In genomic region chr4:47418147-47418546, GRCh38 we compare ENCODE assay signal across 27 cellular contexts.
"Had no signal": no experiment of that assay in that cellular context is flagged by ENCODE, and none has a peak within 500 bp of the region (broad histone marks: within the 10 kb centered on the region; RNA-seq: fewer than 3 reads in every experiment).

No MANE protein-coding gene starts in this region.

- DNase-seq: activated CD4-positive, alpha-beta memory T cell treated with anti-CD3 and anti-CD28 coated beads, Interleukin-2, amount 10 ng/mL, durations not matched to agents 7 days and 5 days; activated CD4-positive, alpha-beta T cell treated with anti-CD3 and anti-CD28 coated beads for 1 hour; activated CD4-positive, alpha-beta T cell treated with anti-CD3 and anti-CD28 coated beads for 4 hours; activated CD4-positive, alpha-beta T cell treated with anti-CD3 and anti-CD28 coated beads, Interleukin-2, amount 10 ng/mL, durations not matched to agents 7 days and 5 days; activated CD4-positive, alpha-beta T cell treated with anti-CD3 and anti-CD28 coated beads, Interleukin-2, amount 50 U/mL, for 4 hours; activated effector memory CD4-positive, alpha-beta T cell treated with Interleukin-2 at 50 U/mL for 16 hours; activated gamma-delta T cell treated with Interleukin-2 at 50 U/mL for 16 hours; activated naive CD4-positive, alpha-beta T cell treated with anti-CD3 and anti-CD28 coated beads, Interleukin-2, amount 50 U/mL, for 16 hours; activated naive CD4-positive, alpha-beta T cell treated with Interleukin-2 at 50 U/mL for 16 hours; activated naive CD8-positive, alpha-beta T cell treated with anti-CD3 and anti-CD28 coated beads for 36 hours; activated naive CD8-positive, alpha-beta T cell treated with anti-CD3 and anti-CD28 coated beads, Interleukin-2, amount 50 U/mL, for 24 hours; activated T-cell treated with anti-CD3 and anti-CD28 coated beads, Interleukin-2, amount 50 U/mL, for 4 hours; cortex of kidney; dermis blood vessel endothelial cell; effector CD4-positive, alpha-beta T cell; effector memory CD8-positive, alpha-beta T cell; erythroblast; foreskin melanocyte; heart right ventricle; T-helper 2 cell had no signal

- ATAC-seq: activated naive CD8-positive, alpha-beta T cell treated with anti-CD3 and anti-CD28 coated beads, Interleukin-2, amount 50 U/mL, for 24 hours; activated T-cell treated with anti-CD3 and anti-CD28 coated beads, Interleukin-2, amount 50 U/mL, for 4 hours; activated T-helper 17 cell treated with anti-CD3 and anti-CD28 coated beads, Interleukin-2, amount 50 U/mL, for 72 hours; effector memory CD8-positive, alpha-beta T cell; gastroesophageal sphincter; heart right ventricle; WTC11 had no signal

- H3K4me3 ChIP-seq: ascending aorta, esophagus muscularis mucosa, gastroesophageal sphincter, heart right ventricle had no signal

- H3K27ac Mint-ChIP-seq: activated CD4-positive, alpha-beta memory T cell treated with anti-CD3 and anti-CD28 coated beads, Interleukin-2, amount 10 ng/mL, durations not matched to agents 7 days and 5 days; activated CD4-positive, alpha-beta T cell treated with anti-CD3 and anti-CD28 coated beads, Interleukin-2, amount 10 ng/mL, durations not matched to agents 7 days and 5 days; activated naive CD8-positive, alpha-beta T cell treated with anti-CD3 and anti-CD28 coated beads for 36 hours; activated naive CD8-positive, alpha-beta T cell treated with anti-CD3 and anti-CD28 coated beads, Interleukin-2, amount 50 U/mL, for 24 hours; activated T-helper 17 cell treated with anti-CD3 and anti-CD28 coated beads, Interleukin-2, amount 50 U/mL, for 72 hours; brain; effector memory CD8-positive, alpha-beta T cell; WTC11 had no signal

- H3K36me3 Mint-ChIP-seq: activated naive CD8-positive, alpha-beta T cell treated with anti-CD3 and anti-CD28 coated beads for 36 hours; brain; WTC11 had no signal

- H3K9me3 Mint-ChIP-seq: activated CD4-positive, alpha-beta memory T cell treated with anti-CD3 and anti-CD28 coated beads, Interleukin-2, amount 10 ng/mL, durations not matched to agents 7 days and 5 days; activated CD4-positive, alpha-beta T cell treated with anti-CD3 and anti-CD28 coated beads, Interleukin-2, amount 10 ng/mL, durations not matched to agents 7 days and 5 days; activated naive CD8-positive, alpha-beta T cell treated with anti-CD3 and anti-CD28 coated beads for 36 hours; activated naive CD8-positive, alpha-beta T cell treated with anti-CD3 and anti-CD28 coated beads, Interleukin-2, amount 50 U/mL, for 24 hours; activated T-cell treated with anti-CD3 and anti-CD28 coated beads, Interleukin-2, amount 50 U/mL, for 4 hours; activated T-helper 17 cell treated with anti-CD3 and anti-CD28 coated beads, Interleukin-2, amount 50 U/mL, for 72 hours; brain; central memory CD8-positive, alpha-beta T cell; effector memory CD8-positive, alpha-beta T cell; WTC11 had no signal
